1 cellular context compared by ENCODE assay signal in the genomic region with DNA sequence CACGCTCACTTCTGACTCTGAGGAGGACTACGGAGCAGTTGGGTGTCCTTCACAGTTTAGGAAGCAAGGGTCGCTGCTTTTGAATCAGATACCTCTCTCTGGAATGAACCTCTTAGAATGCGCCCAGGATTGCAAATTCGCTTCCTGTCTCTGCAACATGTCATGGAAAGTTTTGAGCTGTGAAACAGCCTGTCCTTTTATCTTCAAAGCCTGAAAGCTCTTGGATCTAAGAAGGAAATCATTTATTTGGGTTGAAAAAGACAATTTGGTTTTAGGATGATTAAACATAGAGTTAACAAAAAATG.
TF ChIP-seq lines count a peak whose summit lies in the region.

No MANE protein-coding gene starts in this region.

TF ChIP-seq in IMR-90, 13 proteins besides CTCF, POLR2A, EP300 and RAD21 (continued from another document):
- TF ChIP-seq, protein P1, sequence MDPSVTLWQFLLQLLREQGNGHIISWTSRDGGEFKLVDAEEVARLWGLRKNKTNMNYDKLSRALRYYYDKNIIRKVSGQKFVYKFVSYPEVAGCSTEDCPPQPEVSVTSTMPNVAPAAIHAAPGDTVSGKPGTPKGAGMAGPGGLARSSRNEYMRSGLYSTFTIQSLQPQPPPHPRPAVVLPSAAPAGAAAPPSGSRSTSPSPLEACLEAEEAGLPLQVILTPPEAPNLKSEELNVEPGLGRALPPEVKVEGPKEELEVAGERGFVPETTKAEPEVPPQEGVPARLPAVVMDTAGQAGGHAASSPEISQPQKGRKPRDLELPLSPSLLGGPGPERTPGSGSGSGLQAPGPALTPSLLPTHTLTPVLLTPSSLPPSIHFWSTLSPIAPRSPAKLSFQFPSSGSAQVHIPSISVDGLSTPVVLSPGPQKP (IDR thresholded peaks at IDR 0.05; ENCODE audit: borderline replicate concordance, low read depth, low read length): no peak
- TF ChIP-seq RCOR1 (IDR thresholded peaks at IDR 0.05; ENCODE audit: insufficient replicate concordance, low read length) (no peak), BHLHE40 (IDR thresholded peaks at IDR 0.05; ENCODE audit: low read depth, low read length) (no peak), MAZ (IDR thresholded peaks at IDR 0.05; ENCODE audit: borderline replicate concordance, low read depth, low read length) (no peak)
